8 cellular contexts compared by ENCODE assay signal in the genomic region with DNA sequence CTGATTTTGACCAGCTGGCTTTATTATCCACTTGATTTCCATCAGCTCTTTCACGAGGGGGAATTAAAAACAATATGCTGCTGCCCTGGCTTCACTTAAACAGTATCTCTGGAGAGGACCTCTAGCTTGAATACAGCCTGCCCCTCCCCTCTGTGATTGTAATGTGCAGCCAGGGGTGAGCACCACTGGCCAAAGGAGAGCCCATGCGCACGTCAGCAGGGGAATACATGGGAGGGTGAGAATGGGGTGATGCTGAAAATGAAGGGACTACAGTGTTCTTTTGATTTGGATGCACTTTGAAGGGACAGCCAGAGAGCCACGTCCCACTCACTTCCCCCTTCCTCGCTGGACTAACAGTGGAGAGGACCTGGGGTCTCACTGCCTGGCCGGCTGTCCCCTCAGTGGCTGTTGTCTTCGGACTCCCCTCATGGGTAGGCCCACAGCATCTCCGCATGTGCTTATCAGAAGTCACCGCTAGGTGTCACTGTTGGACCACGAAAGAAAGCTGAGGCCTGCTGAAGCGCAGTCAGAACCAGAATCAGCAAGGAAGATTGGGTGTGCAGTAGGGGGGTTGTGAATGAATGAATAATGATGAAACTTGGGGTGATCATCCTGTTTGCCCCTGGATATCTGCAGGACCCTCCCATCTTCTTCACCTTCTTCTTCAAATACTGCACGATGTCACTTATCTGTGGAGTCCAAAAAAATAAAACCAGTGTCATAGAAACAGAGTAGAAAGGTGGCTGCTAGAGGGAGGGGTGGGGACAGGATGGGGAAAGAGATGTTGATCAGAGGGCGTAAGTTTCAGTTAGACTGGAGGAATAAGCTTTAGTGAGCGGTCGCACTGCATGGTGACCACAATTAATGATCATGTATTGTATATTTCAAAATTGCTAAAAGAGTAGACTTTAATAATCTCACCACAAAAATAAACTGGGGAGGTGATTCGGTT. TPM values are rescaled to one million over a fixed set of nuclear protein-coding genes. Genes with fewer than 3 reads are reported as not detected.
DNase-seq lines count a peak whose midpoint lies in the region; ATAC-seq lines count a peak whose summit lies in the region.

No MANE protein-coding gene starts in this region.

- in situ Hi-C loops in ACHN (cut with HindIII; ENCODE audit: low pct_ligation_motif_present, low pct_unique_long_range_greater_than_20kb, low sequenced_read_pairs) = no loop called here

- peak; percentile 89 for ATAC-seq in GM18517 (IDR thresholded peaks at IDR 0.05; ENCODE audit: unreplicated experiment)
- peak; percentile 78 for ATAC-seq in HG03103 (IDR thresholded peaks at IDR 0.05; ENCODE audit: low read depth, unreplicated experiment)

- DNase-seq in ACHN (peak; percentile 69), NCI-H460 (ENCODE audit: extremely low read depth, low read depth) (peak; percentile 73), dermis microvascular lymphatic vessel endothelial cell (ENCODE audit: low read depth in 2 of 2) (peak; percentile 68), medulla oblongata (ENCODE audit: extremely low spot score) (peak; percentile 88)
- DNase-seq in activated CD4-positive, alpha-beta T cell treated with anti-CD3 and anti-CD28 coated beads, Interleukin-2, amount 50 U/mL, for 48 hours = peak; percentile 64 to 70
- DNase-seq in stimulated activated CD8-positive, alpha-beta memory T cell treated with anti-CD3 and anti-CD28 coated beads, Interleukin-15, amount 100 ng/mL, for 24 hours (ENCODE audit: low read depth) = peak; percentile 35

RNA-seq across cellular contexts. Expression of a gene that starts 32.8 kb away (rescaled TPM):
- total RNA-seq in NCI-H460 (2014; rRNA removed; shearing (Covaris generic)) = 3.4 and 4.1 TPM in 2 replicates
- 1.7 and 2.2 TPM in 2 replicates for polyA plus RNA-seq in NCI-H460 (2014; cell fraction: nucleus; rRNA removed)
- 5.4 and 6.3 TPM in 2 replicates for total RNA-seq in dermis microvascular lymphatic vessel endothelial cell

Comparison
In these comparisons a context has a peak if more than half of its experiments do, and no peak if none do; other contexts are left out.
1. Peak in every context shown above with its lines: DNase-seq and ATAC-seq.
2. DNase-seq: peak in every context shown above with its lines; median percentile 88 in medulla oblongata; 73 in NCI-H460; 69 in ACHN; 68 in dermis microvascular lymphatic vessel endothelial cell; 67 in activated CD4-positive, alpha-beta T cell treated with anti-CD3 and anti-CD28 coated beads, Interleukin-2, amount 50 U/mL, for 48 hours; 35 in stimulated activated CD8-positive, alpha-beta memory T cell treated with anti-CD3 and anti-CD28 coated beads, Interleukin-15, amount 100 ng/mL, for 24 hours.